In genomic region chrX:136021903-136022302, GRCh38 we compare ENCODE assay signal across 18 cellular contexts. TPM values are rescaled to one million over a fixed set of nuclear protein-coding genes. Genes with fewer than 3 reads are reported as not detected.
DNase-seq lines count a peak whose midpoint lies in the region; ATAC-seq and TF ChIP-seq lines count a peak whose summit lies in the region.
"Had no signal": no experiment of that assay in that cellular context is flagged by ENCODE, and none has a peak within 500 bp of the region (broad histone marks: within the 10 kb centered on the region; RNA-seq: fewer than 3 reads in every experiment).

No MANE protein-coding gene starts in this region.

- no peak for TF ChIP-seq CTCF in PC-9 (conservative IDR thresholded peaks at IDR 0.05)
- TF ChIP-seq CTCF in PC-3 (conservative IDR thresholded peaks at IDR 0.05; ENCODE audit: low read depth, low read length): no peak

- DNase-seq in activated naive CD4-positive, alpha-beta T cell treated with anti-CD3 and anti-CD28 coated beads, Interleukin-2, amount 50 U/mL, for 72 hours (ENCODE audit: low spot score in 2 of 2): no peak
- no peak for DNase-seq in activated naive CD4-positive, alpha-beta T cell treated with Interleukin-2 at 50 U/mL for 16 hours
- no peak for DNase-seq in PC-9
- DNase-seq in mesendoderm: no peak
- DNase-seq in PC-3: no peak
- DNase-seq: activated CD4-positive, alpha-beta T cell treated with anti-CD3 and anti-CD28 coated beads for 48 hours; activated T-cell treated with anti-CD3 and anti-CD28 coated beads, Interleukin-2, amount 50 U/mL, for 4 hours; KBM-7; mesenchymal stem cell; NCI-H1417; NCI-H446; SHP77 treated with DMSO at 0.1 percent for 48 hours had no signal

- H3K23ac ChIP-seq in mesendoderm (ENCODE audit: low read length): no peak overlapping the region

- POLR2A ChIA-PET in PC-9 (lab: Charles Lee; ENCODE audit: unreplicated experiment) (no interaction called here), PC-3 (lab: Charles Lee; ENCODE audit: unreplicated experiment) (no interaction called here)

- peak; percentile 48 to 91 for ATAC-seq in activated naive CD4-positive, alpha-beta T cell treated with anti-CD3 and anti-CD28 coated beads, Interleukin-2, amount 50 U/mL, for 72 hours
- peak; percentile 65 for ATAC-seq in HG02678 (IDR thresholded peaks at IDR 0.05; ENCODE audit: unreplicated experiment)
- ATAC-seq in HG03571 (IDR thresholded peaks at IDR 0.05; ENCODE audit: unreplicated experiment): peak; percentile 49
- no peak for ATAC-seq in GM21619 (IDR thresholded peaks at IDR 0.05; ENCODE audit: unreplicated experiment)
- no peak for ATAC-seq in PC-3

- intact Hi-C loops in PC-9 (cut with micrococcal nuclease; ENCODE audit: unreplicated experiment) (no loop called here), PC-3 (cut with micrococcal nuclease) (no loop called here)

- H3K4me3 ChIP-seq in PC-9 (no peak overlapping the region), mesendoderm (ENCODE audit: low read length) (no peak overlapping the region), PC-3 (ENCODE audit: low read length) (no peak overlapping the region)
- H3K4me3 ChIP-seq: ascending aorta, thoracic aorta had no signal

- no peak overlapping the region for H3K18ac ChIP-seq in mesendoderm (ENCODE audit: low read length)

- no peaks in the 10 kb centered on the region for H3K79me1 ChIP-seq in mesendoderm (ENCODE audit: low read length)

- no peaks in the 10 kb centered on the region for H4K20me1 ChIP-seq in PC-9 (ENCODE audit: insufficient read depth)
- no peaks in the 10 kb centered on the region for H4K20me1 ChIP-seq in PC-3 (ENCODE audit: low read length)

- no peak overlapping the region for H4K8ac ChIP-seq in mesendoderm (ENCODE audit: low read depth, low read length)

- H3F3A ChIP-seq in PC-9 (ENCODE audit: insufficient read depth, low read depth): no peaks in the 10 kb centered on the region
- no peaks in the 10 kb centered on the region for H3F3A ChIP-seq in PC-3 (ENCODE audit: low read length, unreplicated experiment)

- H3K4me1 ChIP-seq in PC-9 (replicated peaks; ENCODE audit: insufficient read depth) (no peaks in the 10 kb centered on the region), mesendoderm (ENCODE audit: control insufficient read depth, low read depth, low read length) (no peaks in the 10 kb centered on the region), PC-3 (ENCODE audit: insufficient read depth, low read length) (no peaks in the 10 kb centered on the region)
- H3K4me1 ChIP-seq: ascending aorta had no signal

- H4K5ac ChIP-seq in mesendoderm (ENCODE audit: low read length): no peak overlapping the region

- H3K36me3 ChIP-seq in PC-9 (ENCODE audit: low read depth) (no peaks in the 10 kb centered on the region), mesendoderm (ENCODE audit: control insufficient read depth, insufficient read depth, low read length) (no peaks in the 10 kb centered on the region), PC-3 (ENCODE audit: low read depth, low read length) (peaks cover 5% of the 10 kb centered on the region)
- H3K36me3 ChIP-seq: ascending aorta, thoracic aorta had no signal

- no peak overlapping the region for H3K4me2 ChIP-seq in PC-9
- no peak overlapping the region for H3K4me2 ChIP-seq in mesendoderm (ENCODE audit: low read length)
- H3K4me2 ChIP-seq in PC-3 (ENCODE audit: low read length): no peak overlapping the region

- no peak overlapping the region for H2BK5ac ChIP-seq in mesendoderm (ENCODE audit: low read length)

- CTCF ChIA-PET in PC-9 (lab: Charles Lee) (no interaction called here), PC-3 (lab: Charles Lee) (no interaction called here)

- H3K56ac ChIP-seq in mesendoderm (ENCODE audit: low read length): no peak overlapping the region

- H3K27me3 ChIP-seq in PC-9 (ENCODE audit: insufficient read depth, low read depth) (no peaks in the 10 kb centered on the region), mesendoderm (ENCODE audit: insufficient read depth, low read length, poor library complexity) (no peaks in the 10 kb centered on the region), PC-3 (ENCODE audit: low read length) (no peaks in the 10 kb centered on the region)
- H3K27me3 ChIP-seq: ascending aorta had no signal

- H3K9me3 ChIP-seq in PC-9 (ENCODE audit: insufficient read depth, low read depth) (no peaks in the 10 kb centered on the region), PC-3 (ENCODE audit: low read length) (no peaks in the 10 kb centered on the region)
- H3K9me3 ChIP-seq: ascending aorta, thoracic aorta had no signal

- no peak overlapping the region for H2BK15ac ChIP-seq in mesendoderm (replicated peaks; ENCODE audit: low read depth)

- H3K27ac ChIP-seq in PC-9 (no peak overlapping the region), mesendoderm (ENCODE audit: low read depth, low read length) (no peak overlapping the region), PC-3 (ENCODE audit: low read length) (no peak overlapping the region)
- H3K27ac ChIP-seq: ascending aorta, epithelial cell of prostate, thoracic aorta had no signal

- H3K9ac ChIP-seq in mesendoderm (ENCODE audit: low read length): no peak overlapping the region
- no peak overlapping the region for H3K9ac ChIP-seq in PC-3 (ENCODE audit: low read length)

- no peak overlapping the region for H2AK5ac ChIP-seq in mesendoderm (ENCODE audit: low read length)

- H3K9me3 Mint-ChIP-seq in activated naive CD4-positive, alpha-beta T cell treated with anti-CD3 and anti-CD28 coated beads, Interleukin-2, amount 50 U/mL, for 72 hours: no peaks in the 10 kb centered on the region
- H3K9me3 Mint-ChIP-seq: activated T-cell treated with anti-CD3 and anti-CD28 coated beads, Interleukin-2, amount 50 U/mL, for 4 hours had no signal

- WGBS in mesendoderm (ENCODE audit: extremely low coverage, insufficient coverage, low lambda C conversion rate): no CpG with 5 or more reads among the region's 1 CpG

- BruUV-seq in PC-9 (replicated peaks; lab: Mats Ljungman, UMichigan): no TSS peak
- BruUV-seq in PC-3 (replicated peaks; lab: Mats Ljungman, UMichigan): no TSS peak

- H2AFZ ChIP-seq in PC-9: no peak overlapping the region
- no peak overlapping the region for H2AFZ ChIP-seq in PC-3 (ENCODE audit: low read length)

- peak overlapping the region in 1 of 2 donors; percentile 73 for H3K27ac Mint-ChIP-seq in activated naive CD4-positive, alpha-beta T cell treated with anti-CD3 and anti-CD28 coated beads, Interleukin-2, amount 50 U/mL, for 72 hours

- H3K36me3 Mint-ChIP-seq in activated naive CD4-positive, alpha-beta T cell treated with anti-CD3 and anti-CD28 coated beads, Interleukin-2, amount 50 U/mL, for 72 hours: peaks cover 0 to 10% of the 10 kb centered on the region in 2 donors

- no peak overlapping the region for H2BK120ac ChIP-seq in mesendoderm (ENCODE audit: low read depth, low read length)

- H3K79me2 ChIP-seq in PC-9 (ENCODE audit: low read depth): no peaks in the 10 kb centered on the region
- H3K79me2 ChIP-seq in mesendoderm (ENCODE audit: control insufficient read depth, insufficient read depth, low read length): no peaks in the 10 kb centered on the region
- no peaks in the 10 kb centered on the region for H3K79me2 ChIP-seq in PC-3 (ENCODE audit: low read length)

- no peak overlapping the region for H3K4ac ChIP-seq in mesendoderm (ENCODE audit: low read depth, low read length)

- H3K9me2 ChIP-seq in PC-9 (ENCODE audit: insufficient read depth) (no peaks in the 10 kb centered on the region), PC-3 (replicated peaks; ENCODE audit: low read length) (no peaks in the 10 kb centered on the region)

RNA-seq across cellular contexts. Expression of gene SLC9A6, which starts 36.7 kb away (rescaled TPM):
- total RNA-seq in activated naive CD4-positive, alpha-beta T cell treated with anti-CD3 and anti-CD28 coated beads, Interleukin-2, amount 50 U/mL, for 72 hours: 10 to 100 TPM; 11.3 to 12.5 TPM
- total RNA-seq in PC-9 (2021): 14.8 and 16.5 TPM in 2 replicates
- 6.9 TPM for polyA plus RNA-seq in mesendoderm (2013, experiment 1 of 2)
- polyA plus RNA-seq in mesendoderm (2013, experiment 2 of 2): 6.7 TPM
- total RNA-seq in PC-3 (2014; rRNA removed): 13.4 and 14.4 TPM in 2 replicates

RNA-seq across cellular contexts. Expression of gene MMGT1, which starts 48.1 kb away (rescaled TPM):
- 10 to 100 TPM; 12.4 to 20.1 TPM for total RNA-seq in activated naive CD4-positive, alpha-beta T cell treated with anti-CD3 and anti-CD28 coated beads, Interleukin-2, amount 50 U/mL, for 72 hours
- total RNA-seq in PC-9 (2021) (23.7 and 26.2 TPM in 2 replicates), PC-3 (2014; rRNA removed) (20.7 and 23.1 TPM in 2 replicates)
- polyA plus RNA-seq in mesendoderm (2013, experiment 1 of 2): 21.2 TPM
- polyA plus RNA-seq in mesendoderm (2013, experiment 2 of 2): 21.0 TPM

Comparison
In these comparisons a context has a peak if more than half of its experiments do, and no peak if none do; other contexts are left out.
1. ATAC-seq: peak in activated naive CD4-positive, alpha-beta T cell treated with anti-CD3 and anti-CD28 coated beads, Interleukin-2, amount 50 U/mL, for 72 hours (2 of 2), HG02678 (single experiment) and HG03571 (single experiment); none in GM21619 (single experiment) and PC-3 (single experiment).